Comparison of ENCODE assay signal across 13 cellular contexts in the genomic region with DNA sequence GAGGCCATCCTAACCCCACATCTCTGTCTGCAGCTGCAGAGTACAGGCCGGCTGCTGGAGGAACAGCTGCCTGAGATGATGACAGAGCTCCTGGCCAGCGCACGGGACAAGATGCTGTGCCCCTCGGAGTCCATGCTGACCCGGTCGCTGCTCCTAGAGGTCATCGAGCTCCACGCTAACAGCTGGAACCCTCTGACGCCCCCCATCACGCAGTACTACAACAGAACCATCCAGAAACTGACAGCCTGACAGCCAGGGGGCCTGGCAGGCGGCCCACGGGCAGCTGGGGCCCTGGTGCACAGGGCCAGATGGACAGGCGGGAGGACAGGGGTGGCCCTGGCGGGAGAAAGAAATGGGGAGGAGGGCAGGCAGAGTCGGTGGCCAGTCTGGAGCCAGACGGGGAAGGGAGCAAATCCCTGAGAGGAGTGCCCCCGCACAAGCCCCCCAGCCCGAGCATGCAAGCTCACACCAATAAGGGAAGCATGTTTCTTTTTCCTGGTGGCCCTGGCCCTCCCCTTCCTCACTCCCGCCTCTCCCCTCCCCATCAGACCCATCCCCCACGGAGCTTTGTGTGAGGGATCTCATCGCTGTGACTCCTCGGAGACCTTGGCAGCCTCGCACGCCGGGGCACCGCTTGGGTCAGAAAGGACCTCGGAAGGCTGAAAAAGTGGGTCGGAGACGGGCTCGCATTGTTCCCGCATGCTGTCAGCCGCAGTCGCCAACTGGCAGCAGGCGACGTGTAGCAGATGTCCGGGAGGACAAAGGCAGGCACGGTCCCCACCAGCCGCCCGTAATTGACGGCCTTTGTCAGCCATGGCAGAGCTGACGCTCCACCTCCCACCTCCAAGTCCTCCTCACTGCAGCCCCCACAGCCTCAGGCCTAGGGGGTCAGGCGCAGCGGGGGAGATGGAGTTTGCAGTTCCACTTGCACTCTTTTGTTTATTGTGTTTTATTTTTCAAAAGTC.
DNase-seq lines count a peak whose midpoint lies in the region; ATAC-seq and TF ChIP-seq lines count a peak whose summit lies in the region.
"Had no signal": no experiment of that assay in that cellular context is flagged by ENCODE, and none has a peak within 500 bp of the region (broad histone marks: within the 10 kb centered on the region; RNA-seq: fewer than 3 reads in every experiment).

No MANE protein-coding gene starts in this region.

- no peak overlapping the region for H3K4me3 Mint-ChIP-seq in immature natural killer cell
- H3K4me3 Mint-ChIP-seq: CD4-positive, alpha-beta T cell; T-helper 2 cell treated with Interferon-gamma antibody and Interleukin-4, amounts not matched to agents 5 μg/mL and 100 μg/mL, for 36 hours had no signal

- in situ Hi-C loops in G401 (cut with HindIII; ENCODE audit: low sequenced_read_pairs): no loop called here

- no peak overlapping the region for H2AFZ ChIP-seq in neuron (ENCODE audit: low read depth, low read length)

- H3K4me1 Mint-ChIP-seq in immature natural killer cell: peaks cover 27 to 38% of the 10 kb centered on the region in 2 donors

- no peaks in the 10 kb centered on the region for H3K9me3 Mint-ChIP-seq in immature natural killer cell
- H3K9me3 Mint-ChIP-seq: CD4-positive, alpha-beta T cell; T-helper 2 cell treated with Interferon-gamma antibody and Interleukin-4, amounts not matched to agents 5 μg/mL and 100 μg/mL, for 36 hours had no signal

- no peaks in the 10 kb centered on the region for H3K36me3 ChIP-seq in cardiac muscle cell
- H3K36me3 ChIP-seq in neuron (ENCODE audit: insufficient read depth, low read length): no peaks in the 10 kb centered on the region

- no peak for TF ChIP-seq CTCF in cardiac muscle cell (IDR thresholded peaks at IDR 0.05; ENCODE audit: low read depth, low read length)

- H3K27me3 Mint-ChIP-seq in immature natural killer cell (ENCODE audit: low read depth in 3 of 3): peaks cover 3 to 5% (median 5%) of the 10 kb centered on the region in 3 donors
- H3K27me3 Mint-ChIP-seq: CD4-positive, alpha-beta T cell had no signal

- ATAC-seq in left colon: no peak

- peaks cover 22% of the 10 kb centered on the region for H3K4me1 ChIP-seq in cardiac muscle cell (ENCODE audit: low read depth)
- H3K4me1 ChIP-seq in neuron (ENCODE audit: insufficient read depth, low read length): peaks cover 39% of the 10 kb centered on the region

- no peak overlapping the region for H3K27ac Mint-ChIP-seq in immature natural killer cell
- H3K27ac Mint-ChIP-seq: CD4-positive, alpha-beta T cell; T-helper 2 cell treated with Interferon-gamma antibody and Interleukin-4, amounts not matched to agents 5 μg/mL and 100 μg/mL, for 36 hours had no signal

- H3K27me3 ChIP-seq in cardiac muscle cell: no peaks in the 10 kb centered on the region
- no peaks in the 10 kb centered on the region for H3K27me3 ChIP-seq in neuron (ENCODE audit: insufficient read depth, low read length)
- H3K27me3 ChIP-seq: upper lobe of left lung had no signal

- peak overlapping the region; percentile 13 for H3K27ac ChIP-seq in cardiac muscle cell

- DNase-seq in G401 (ENCODE audit: low spot score) (peak; percentile 93), SK-N-DZ (ENCODE audit: low spot score) (peak; percentile 69), cardiac muscle cell (ENCODE audit: low read depth in 1 of 2, low spot score in 1 of 2) (peak in 1 of 2 donors; percentile 23), A172 (ENCODE audit: low spot score) (no peak), immature natural killer cell (no peak), left colon (no peak)
- no peak for DNase-seq in NK-92 treated with Interleukin-12 subunit alpha and Interleukin-12 subunit beta, amount 100 ng/mL, for 24 hours (lab: John Stamatoyannopoulos, UW)
- DNase-seq: CD4-positive, alpha-beta T cell; NCI-H2029; stimulated activated CD4-positive, alpha-beta T cell treated with anti-CD3 and anti-CD28 coated beads, Interleukin-2, amount 100 ng/mL, for 48 hours had no signal

- H3K9me3 ChIP-seq in cardiac muscle cell (ENCODE audit: low read depth): no peaks in the 10 kb centered on the region
- H3K9me3 ChIP-seq in neuron (ENCODE audit: low read length): peaks cover 2% of the 10 kb centered on the region
- H3K9me3 ChIP-seq: upper lobe of left lung had no signal

- H3K4me3 ChIP-seq in cardiac muscle cell (no peak overlapping the region), neuron (ENCODE audit: low read length) (peak overlapping the region; percentile 11)
- H3K4me3 ChIP-seq: upper lobe of left lung had no signal

- intact Hi-C loops in left colon (cut with DNase I, micrococcal nuclease): no loop called here

- H3K36me3 Mint-ChIP-seq in immature natural killer cell: no peaks in the 10 kb centered on the region

Comparison
In these comparisons a context has a peak if more than half of its experiments do, and no peak if none do; other contexts are left out.
1. DNase-seq: peak in G401 (single experiment) and SK-N-DZ (single experiment); none in NK-92 treated with Interleukin-12 subunit alpha and Interleukin-12 subunit beta, amount 100 ng/mL, for 24 hours (single experiment), A172 (single experiment), immature natural killer cell (0 of 3) and left colon (0 of 2).